1 cellular context compared by ENCODE assay signal in the genomic region with DNA sequence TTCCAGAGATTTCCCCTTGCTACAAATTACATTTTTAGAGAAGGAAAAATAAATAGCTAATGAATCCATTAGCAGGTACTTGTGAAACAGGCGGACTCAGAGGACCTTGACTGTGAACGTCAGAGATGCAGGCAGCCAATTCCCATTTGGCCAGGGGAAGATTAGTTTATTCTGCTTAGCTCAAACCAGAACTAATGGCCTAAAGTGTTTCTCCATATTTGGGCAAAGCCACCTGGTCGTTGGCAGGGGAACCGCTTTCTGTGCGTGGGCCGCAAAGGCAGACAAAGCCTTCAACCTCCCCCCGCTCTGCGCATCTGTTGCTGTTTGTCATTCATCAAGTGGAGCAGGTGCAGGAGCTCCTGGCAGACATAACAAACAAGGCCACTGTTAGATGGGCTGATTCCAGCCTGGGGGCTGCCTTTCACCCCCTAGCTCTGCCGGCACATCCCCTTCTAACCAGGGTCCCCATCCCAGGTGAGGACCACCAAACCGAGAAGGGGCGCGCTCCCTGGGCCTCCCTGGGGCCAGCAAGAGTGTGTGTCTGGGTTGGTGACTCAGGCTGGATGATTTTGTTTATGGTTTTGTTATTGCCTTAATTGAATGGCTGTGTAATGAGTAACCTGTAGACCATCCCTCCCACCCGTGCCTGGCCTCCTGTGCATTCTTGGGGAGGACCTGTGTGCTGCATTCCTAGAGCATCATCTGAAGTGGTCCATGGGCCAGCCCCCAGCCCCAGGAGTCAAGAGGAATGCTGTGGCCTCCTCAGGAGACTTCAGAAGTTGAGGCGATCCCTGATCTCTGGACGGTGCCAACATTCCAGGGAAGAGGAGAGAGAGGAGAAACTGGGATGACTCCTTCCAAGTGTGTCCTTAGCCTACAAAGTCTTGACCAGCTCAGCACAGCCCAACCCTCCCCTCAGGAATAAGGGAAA.
TF ChIP-seq lines count a peak whose summit lies in the region.

No MANE protein-coding gene starts in this region.

TF ChIP-seq in GM12878, 131 proteins besides CTCF, POLR2A, EP300 and RAD21 (continued from another document and continues in another):
- TF ChIP-seq IKZF2 (IDR thresholded peaks at IDR 0.05), result 0 out of 4 replicates have a peak, but pooled peaks of 1 of the 2 experiments have one; percentile 41
- no peak for TF ChIP-seq HDAC2 (IDR thresholded peaks at IDR 0.05)
- TF ChIP-seq, protein P1, sequence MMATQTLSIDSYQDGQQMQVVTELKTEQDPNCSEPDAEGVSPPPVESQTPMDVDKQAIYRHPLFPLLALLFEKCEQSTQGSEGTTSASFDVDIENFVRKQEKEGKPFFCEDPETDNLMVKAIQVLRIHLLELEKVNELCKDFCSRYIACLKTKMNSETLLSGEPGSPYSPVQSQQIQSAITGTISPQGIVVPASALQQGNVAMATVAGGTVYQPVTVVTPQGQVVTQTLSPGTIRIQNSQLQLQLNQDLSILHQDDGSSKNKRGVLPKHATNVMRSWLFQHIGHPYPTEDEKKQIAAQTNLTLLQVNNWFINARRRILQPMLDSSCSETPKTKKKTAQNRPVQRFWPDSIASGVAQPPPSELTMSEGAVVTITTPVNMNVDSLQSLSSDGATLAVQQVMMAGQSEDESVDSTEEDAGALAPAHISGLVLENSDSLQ (IDR thresholded peaks at IDR 0.05), result peak; percentile 66; the same call in 1 of the 2 replicates
- TF ChIP-seq, protein P2, sequence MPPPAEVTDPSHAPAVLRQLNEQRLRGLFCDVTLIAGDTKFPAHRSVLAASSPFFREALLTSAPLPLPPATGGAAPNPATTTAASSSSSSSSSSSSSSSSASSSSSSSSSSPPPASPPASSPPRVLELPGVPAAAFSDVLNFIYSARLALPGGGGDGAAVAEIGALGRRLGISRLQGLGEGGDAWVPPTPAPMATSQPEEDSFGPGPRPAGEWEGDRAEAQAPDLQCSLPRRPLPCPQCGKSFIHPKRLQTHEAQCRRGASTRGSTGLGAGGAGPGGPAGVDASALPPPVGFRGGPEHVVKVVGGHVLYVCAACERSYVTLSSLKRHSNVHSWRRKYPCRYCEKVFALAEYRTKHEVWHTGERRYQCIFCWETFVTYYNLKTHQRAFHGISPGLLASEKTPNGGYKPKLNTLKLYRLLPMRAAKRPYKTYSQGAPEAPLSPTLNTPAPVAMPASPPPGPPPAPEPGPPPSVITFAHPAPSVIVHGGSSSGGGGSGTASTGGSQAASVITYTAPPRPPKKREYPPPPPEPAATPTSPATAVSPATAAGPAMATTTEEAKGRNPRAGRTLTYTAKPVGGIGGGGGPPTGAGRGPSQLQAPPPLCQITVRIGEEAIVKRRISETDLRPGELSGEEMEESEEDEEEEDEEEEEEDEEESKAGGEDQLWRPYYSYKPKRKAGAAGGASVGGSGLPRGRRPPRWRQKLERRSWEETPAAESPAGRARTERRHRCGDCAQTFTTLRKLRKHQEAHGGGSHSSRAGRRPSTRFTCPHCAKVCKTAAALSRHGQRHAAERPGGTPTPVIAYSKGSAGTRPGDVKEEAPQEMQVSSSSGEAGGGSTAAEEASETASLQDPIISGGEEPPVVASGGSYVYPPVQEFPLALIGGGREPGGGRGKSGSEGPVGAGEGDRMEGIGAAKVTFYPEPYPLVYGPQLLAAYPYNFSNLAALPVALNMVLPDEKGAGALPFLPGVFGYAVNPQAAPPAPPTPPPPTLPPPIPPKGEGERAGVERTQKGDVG (CRISPR knock-in tag; IDR thresholded peaks at IDR 0.05), result no peak
- no peak for TF ChIP-seq SMARCA5 (IDR thresholded peaks at IDR 0.05)
- no peak for TF ChIP-seq SUPT20H (IDR thresholded peaks at IDR 0.05; ENCODE audit: borderline replicate concordance, control insufficient read depth, low read depth, low read length)
- no peak for TF ChIP-seq SIN3A (IDR thresholded peaks at IDR 0.05; ENCODE audit: low read depth, low read length)
- TF ChIP-seq POLR2AphosphoS5 (IDR thresholded peaks at IDR 0.05; ENCODE audit: low read length), result peak; percentile 70
- peak in 1 of 2 experiments; percentile 89; a peak in 2 of 3 replicates for TF ChIP-seq EGR1 (IDR thresholded peaks at IDR 0.05; ENCODE audit: borderline replicate concordance in 1 of 2, low read depth in 2 of 2, low read length in 2 of 2)
- TF ChIP-seq, protein P3, sequence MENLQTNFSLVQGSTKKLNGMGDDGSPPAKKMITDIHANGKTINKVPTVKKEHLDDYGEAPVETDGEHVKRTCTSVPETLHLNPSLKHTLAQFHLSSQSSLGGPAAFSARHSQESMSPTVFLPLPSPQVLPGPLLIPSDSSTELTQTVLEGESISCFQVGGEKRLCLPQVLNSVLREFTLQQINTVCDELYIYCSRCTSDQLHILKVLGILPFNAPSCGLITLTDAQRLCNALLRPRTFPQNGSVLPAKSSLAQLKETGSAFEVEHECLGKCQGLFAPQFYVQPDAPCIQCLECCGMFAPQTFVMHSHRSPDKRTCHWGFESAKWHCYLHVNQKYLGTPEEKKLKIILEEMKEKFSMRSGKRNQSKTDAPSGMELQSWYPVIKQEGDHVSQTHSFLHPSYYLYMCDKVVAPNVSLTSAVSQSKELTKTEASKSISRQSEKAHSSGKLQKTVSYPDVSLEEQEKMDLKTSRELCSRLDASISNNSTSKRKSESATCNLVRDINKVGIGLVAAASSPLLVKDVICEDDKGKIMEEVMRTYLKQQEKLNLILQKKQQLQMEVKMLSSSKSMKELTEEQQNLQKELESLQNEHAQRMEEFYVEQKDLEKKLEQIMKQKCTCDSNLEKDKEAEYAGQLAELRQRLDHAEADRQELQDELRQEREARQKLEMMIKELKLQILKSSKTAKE (IDR thresholded peaks at IDR 0.05; ENCODE audit: low read depth, poor library complexity, severe bottlenecking), result no peak
- TF ChIP-seq, protein P4, sequence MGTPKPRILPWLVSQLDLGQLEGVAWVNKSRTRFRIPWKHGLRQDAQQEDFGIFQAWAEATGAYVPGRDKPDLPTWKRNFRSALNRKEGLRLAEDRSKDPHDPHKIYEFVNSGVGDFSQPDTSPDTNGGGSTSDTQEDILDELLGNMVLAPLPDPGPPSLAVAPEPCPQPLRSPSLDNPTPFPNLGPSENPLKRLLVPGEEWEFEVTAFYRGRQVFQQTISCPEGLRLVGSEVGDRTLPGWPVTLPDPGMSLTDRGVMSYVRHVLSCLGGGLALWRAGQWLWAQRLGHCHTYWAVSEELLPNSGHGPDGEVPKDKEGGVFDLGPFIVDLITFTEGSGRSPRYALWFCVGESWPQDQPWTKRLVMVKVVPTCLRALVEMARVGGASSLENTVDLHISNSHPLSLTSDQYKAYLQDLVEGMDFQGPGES (IDR thresholded peaks at IDR 0.05), result no peak
- no peak for TF ChIP-seq JUND (IDR thresholded peaks at IDR 0.05; ENCODE audit: low read depth, low read length)
- TF ChIP-seq, protein P5, sequence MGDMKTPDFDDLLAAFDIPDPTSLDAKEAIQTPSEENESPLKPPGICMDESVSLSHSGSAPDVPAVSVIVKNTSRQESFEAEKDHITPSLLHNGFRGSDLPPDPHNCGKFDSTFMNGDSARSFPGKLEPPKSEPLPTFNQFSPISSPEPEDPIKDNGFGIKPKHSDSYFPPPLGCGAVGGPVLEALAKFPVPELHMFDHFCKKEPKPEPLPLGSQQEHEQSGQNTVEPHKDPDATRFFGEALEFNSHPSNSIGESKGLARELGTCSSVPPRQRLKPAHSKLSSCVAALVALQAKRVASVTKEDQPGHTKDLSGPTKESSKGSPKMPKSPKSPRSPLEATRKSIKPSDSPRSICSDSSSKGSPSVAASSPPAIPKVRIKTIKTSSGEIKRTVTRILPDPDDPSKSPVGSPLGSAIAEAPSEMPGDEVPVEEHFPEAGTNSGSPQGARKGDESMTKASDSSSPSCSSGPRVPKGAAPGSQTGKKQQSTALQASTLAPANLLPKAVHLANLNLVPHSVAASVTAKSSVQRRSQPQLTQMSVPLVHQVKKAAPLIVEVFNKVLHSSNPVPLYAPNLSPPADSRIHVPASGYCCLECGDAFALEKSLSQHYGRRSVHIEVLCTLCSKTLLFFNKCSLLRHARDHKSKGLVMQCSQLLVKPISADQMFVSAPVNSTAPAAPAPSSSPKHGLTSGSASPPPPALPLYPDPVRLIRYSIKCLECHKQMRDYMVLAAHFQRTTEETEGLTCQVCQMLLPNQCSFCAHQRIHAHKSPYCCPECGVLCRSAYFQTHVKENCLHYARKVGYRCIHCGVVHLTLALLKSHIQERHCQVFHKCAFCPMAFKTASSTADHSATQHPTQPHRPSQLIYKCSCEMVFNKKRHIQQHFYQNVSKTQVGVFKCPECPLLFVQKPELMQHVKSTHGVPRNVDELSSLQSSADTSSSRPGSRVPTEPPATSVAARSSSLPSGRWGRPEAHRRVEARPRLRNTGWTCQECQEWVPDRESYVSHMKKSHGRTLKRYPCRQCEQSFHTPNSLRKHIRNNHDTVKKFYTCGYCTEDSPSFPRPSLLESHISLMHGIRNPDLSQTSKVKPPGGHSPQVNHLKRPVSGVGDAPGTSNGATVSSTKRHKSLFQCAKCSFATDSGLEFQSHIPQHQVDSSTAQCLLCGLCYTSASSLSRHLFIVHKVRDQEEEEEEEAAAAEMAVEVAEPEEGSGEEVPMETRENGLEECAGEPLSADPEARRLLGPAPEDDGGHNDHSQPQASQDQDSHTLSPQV (IDR thresholded peaks at IDR 0.05), result no peak
- TF ChIP-seq MEF2A (IDR thresholded peaks at IDR 0.05; ENCODE audit: insufficient read depth, low read depth, low read length), result no peak
- no peak for TF ChIP-seq NR2C2 (IDR thresholded peaks at IDR 0.05; ENCODE audit: borderline replicate concordance, control insufficient read depth, insufficient read length, low read depth)
- TF ChIP-seq CREM (IDR thresholded peaks at IDR 0.05; ENCODE audit: low read depth), result 0 out of 2 replicates have a peak, but pooled peaks have one; percentile 41
- TF ChIP-seq TAF1 (IDR thresholded peaks at IDR 0.05; ENCODE audit: borderline replicate concordance, low read depth, low read length), result no peak; the same call in 1 of the 2 replicates
- TF ChIP-seq KAT2A (conservative IDR thresholded peaks at IDR 0.05; ENCODE audit: control insufficient read depth, low read depth, low read length), result no peak
- TF ChIP-seq CBX3 (IDR thresholded peaks at IDR 0.05; ENCODE audit: borderline replicate concordance, low read depth), result no peak
- TF ChIP-seq MXI1 (IDR thresholded peaks at IDR 0.05; ENCODE audit: low read depth, low read length), result peak; percentile 62; the same call in 1 of the 2 replicates
- TF ChIP-seq, protein P6, sequence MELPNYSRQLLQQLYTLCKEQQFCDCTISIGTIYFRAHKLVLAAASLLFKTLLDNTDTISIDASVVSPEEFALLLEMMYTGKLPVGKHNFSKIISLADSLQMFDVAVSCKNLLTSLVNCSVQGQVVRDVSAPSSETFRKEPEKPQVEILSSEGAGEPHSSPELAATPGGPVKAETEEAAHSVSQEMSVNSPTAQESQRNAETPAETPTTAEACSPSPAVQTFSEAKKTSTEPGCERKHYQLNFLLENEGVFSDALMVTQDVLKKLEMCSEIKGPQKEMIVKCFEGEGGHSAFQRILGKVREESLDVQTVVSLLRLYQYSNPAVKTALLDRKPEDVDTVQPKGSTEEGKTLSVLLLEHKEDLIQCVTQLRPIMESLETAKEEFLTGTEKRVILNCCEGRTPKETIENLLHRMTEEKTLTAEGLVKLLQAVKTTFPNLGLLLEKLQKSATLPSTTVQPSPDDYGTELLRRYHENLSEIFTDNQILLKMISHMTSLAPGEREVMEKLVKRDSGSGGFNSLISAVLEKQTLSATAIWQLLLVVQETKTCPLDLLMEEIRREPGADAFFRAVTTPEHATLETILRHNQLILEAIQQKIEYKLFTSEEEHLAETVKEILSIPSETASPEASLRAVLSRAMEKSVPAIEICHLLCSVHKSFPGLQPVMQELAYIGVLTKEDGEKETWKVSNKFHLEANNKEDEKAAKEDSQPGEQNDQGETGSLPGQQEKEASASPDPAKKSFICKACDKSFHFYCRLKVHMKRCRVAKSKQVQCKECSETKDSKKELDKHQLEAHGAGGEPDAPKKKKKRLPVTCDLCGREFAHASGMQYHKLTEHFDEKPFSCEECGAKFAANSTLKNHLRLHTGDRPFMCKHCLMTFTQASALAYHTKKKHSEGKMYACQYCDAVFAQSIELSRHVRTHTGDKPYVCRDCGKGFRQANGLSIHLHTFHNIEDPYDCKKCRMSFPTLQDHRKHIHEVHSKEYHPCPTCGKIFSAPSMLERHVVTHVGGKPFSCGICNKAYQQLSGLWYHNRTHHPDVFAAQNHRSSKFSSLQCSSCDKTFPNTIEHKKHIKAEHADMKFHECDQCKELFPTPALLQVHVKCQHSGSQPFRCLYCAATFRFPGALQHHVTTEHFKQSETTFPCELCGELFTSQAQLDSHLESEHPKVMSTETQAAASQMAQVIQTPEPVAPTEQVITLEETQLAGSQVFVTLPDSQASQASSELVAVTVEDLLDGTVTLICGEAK (IDR thresholded peaks at IDR 0.05; ENCODE audit: borderline replicate concordance), result no peak
- no peak for TF ChIP-seq ZNF217 (IDR thresholded peaks at IDR 0.05)
- no peak for TF ChIP-seq ZSCAN29 (IDR thresholded peaks at IDR 0.05)
- peak; percentile 45 for TF ChIP-seq DPF2 (IDR thresholded peaks at IDR 0.05)
- 0 out of 2 replicates have a peak, but pooled peaks have one; percentile 20 for TF ChIP-seq ZBED1 (IDR thresholded peaks at IDR 0.05; ENCODE audit: borderline replicate concordance)
- TF ChIP-seq BCL11A (IDR thresholded peaks at IDR 0.05; ENCODE audit: low read depth, low read length), result peak; percentile 42; the same call in 1 of the 2 replicates
- TF ChIP-seq, protein P7, sequence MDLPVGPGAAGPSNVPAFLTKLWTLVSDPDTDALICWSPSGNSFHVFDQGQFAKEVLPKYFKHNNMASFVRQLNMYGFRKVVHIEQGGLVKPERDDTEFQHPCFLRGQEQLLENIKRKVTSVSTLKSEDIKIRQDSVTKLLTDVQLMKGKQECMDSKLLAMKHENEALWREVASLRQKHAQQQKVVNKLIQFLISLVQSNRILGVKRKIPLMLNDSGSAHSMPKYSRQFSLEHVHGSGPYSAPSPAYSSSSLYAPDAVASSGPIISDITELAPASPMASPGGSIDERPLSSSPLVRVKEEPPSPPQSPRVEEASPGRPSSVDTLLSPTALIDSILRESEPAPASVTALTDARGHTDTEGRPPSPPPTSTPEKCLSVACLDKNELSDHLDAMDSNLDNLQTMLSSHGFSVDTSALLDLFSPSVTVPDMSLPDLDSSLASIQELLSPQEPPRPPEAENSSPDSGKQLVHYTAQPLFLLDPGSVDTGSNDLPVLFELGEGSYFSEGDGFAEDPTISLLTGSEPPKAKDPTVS (IDR thresholded peaks at IDR 0.05; ENCODE audit: low read depth, low read length), result no peak
- no peak for TF ChIP-seq MYB (IDR thresholded peaks at IDR 0.05; ENCODE audit: borderline replicate concordance, low read depth, low read length)
- no peak for TF ChIP-seq SREBF2 (IDR thresholded peaks at IDR 0.05; ENCODE audit: low read length)
- TF ChIP-seq EED (IDR thresholded peaks at IDR 0.05; ENCODE audit: low read depth), result 0 out of 2 replicates have a peak, but pooled peaks have one; percentile 27
- TF ChIP-seq, protein P8, sequence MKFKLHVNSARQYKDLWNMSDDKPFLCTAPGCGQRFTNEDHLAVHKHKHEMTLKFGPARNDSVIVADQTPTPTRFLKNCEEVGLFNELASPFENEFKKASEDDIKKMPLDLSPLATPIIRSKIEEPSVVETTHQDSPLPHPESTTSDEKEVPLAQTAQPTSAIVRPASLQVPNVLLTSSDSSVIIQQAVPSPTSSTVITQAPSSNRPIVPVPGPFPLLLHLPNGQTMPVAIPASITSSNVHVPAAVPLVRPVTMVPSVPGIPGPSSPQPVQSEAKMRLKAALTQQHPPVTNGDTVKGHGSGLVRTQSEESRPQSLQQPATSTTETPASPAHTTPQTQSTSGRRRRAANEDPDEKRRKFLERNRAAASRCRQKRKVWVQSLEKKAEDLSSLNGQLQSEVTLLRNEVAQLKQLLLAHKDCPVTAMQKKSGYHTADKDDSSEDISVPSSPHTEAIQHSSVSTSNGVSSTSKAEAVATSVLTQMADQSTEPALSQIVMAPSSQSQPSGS (IDR thresholded peaks at IDR 0.05; ENCODE audit: low read length), result no peak
- TF ChIP-seq IKZF1 (conservative IDR thresholded peaks at IDR 0.05), result no peak; the same call in 1 of the 2 replicates
- TF ChIP-seq YBX1 (IDR thresholded peaks at IDR 0.05), result no peak
- TF ChIP-seq NBN (IDR thresholded peaks at IDR 0.05), result no peak
- no peak for TF ChIP-seq TARDBP (IDR thresholded peaks at IDR 0.05; ENCODE audit: borderline replicate concordance)
- no peak for TF ChIP-seq HDGF (IDR thresholded peaks at IDR 0.05)
